Comparison of ENCODE assay signal across 1 cellular context in the genomic region with DNA sequence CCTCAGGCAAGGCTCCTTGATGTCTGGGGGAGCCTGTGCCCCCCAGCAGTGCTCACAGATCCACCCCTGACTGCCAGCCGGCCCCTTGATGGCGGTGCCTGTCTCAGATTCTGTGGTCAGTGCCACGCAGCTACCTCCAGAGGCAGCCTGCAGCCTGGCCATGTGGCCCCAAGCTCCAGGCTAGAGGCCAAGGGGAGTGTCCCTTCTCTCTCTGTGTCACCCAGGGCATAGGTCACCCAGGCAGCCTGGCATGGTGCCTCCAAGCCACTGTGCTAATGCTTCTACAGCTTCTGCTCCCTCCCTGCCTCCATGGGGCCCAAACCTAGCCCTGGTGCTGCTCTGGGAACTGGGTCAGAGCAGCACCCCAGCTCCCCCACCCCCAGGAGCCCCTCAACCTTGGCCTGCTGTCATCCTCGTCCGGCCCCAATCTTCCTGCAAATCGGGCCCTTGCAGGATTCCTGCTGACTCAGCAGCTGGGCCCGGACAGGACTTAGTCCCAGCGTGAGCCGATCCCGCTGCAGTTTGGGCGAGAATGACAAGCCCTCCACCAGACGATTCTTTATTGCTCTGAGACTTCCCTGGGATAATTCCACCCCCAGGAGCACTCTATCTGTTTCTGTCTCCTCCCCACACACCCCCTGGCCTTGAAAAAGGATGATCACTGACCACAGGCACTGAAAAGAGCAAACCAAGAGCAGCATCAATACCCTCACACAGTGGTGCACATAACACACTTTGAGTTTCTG.
TF ChIP-seq lines count a peak whose summit lies in the region.

No MANE protein-coding gene starts in this region.

TF ChIP-seq in HepG2, 621 proteins besides CTCF, POLR2A, EP300 and RAD21 (continued from another document and continues in another):
- TF ChIP-seq, protein P1, sequence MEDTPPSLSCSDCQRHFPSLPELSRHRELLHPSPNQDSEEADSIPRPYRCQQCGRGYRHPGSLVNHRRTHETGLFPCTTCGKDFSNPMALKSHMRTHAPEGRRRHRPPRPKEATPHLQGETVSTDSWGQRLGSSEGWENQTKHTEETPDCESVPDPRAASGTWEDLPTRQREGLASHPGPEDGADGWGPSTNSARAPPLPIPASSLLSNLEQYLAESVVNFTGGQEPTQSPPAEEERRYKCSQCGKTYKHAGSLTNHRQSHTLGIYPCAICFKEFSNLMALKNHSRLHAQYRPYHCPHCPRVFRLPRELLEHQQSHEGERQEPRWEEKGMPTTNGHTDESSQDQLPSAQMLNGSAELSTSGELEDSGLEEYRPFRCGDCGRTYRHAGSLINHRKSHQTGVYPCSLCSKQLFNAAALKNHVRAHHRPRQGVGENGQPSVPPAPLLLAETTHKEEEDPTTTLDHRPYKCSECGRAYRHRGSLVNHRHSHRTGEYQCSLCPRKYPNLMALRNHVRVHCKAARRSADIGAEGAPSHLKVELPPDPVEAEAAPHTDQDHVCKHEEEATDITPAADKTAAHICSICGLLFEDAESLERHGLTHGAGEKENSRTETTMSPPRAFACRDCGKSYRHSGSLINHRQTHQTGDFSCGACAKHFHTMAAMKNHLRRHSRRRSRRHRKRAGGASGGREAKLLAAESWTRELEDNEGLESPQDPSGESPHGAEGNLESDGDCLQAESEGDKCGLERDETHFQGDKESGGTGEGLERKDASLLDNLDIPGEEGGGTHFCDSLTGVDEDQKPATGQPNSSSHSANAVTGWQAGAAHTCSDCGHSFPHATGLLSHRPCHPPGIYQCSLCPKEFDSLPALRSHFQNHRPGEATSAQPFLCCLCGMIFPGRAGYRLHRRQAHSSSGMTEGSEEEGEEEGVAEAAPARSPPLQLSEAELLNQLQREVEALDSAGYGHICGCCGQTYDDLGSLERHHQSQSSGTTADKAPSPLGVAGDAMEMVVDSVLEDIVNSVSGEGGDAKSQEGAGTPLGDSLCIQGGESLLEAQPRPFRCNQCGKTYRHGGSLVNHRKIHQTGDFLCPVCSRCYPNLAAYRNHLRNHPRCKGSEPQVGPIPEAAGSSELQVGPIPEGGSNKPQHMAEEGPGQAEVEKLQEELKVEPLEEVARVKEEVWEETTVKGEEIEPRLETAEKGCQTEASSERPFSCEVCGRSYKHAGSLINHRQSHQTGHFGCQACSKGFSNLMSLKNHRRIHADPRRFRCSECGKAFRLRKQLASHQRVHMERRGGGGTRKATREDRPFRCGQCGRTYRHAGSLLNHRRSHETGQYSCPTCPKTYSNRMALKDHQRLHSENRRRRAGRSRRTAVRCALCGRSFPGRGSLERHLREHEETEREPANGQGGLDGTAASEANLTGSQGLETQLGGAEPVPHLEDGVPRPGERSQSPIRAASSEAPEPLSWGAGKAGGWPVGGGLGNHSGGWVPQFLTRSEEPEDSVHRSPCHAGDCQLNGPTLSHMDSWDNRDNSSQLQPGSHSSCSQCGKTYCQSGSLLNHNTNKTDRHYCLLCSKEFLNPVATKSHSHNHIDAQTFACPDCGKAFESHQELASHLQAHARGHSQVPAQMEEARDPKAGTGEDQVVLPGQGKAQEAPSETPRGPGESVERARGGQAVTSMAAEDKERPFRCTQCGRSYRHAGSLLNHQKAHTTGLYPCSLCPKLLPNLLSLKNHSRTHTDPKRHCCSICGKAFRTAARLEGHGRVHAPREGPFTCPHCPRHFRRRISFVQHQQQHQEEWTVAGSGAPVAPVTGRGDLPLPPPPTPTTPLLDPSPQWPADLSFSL (CRISPR knock-in tag; IDR thresholded peaks at IDR 0.05), result no peak
- TF ChIP-seq ZNF670 (CRISPR knock-in tag; IDR thresholded peaks at IDR 0.05; ENCODE audit: borderline replicate concordance) (0 out of 2 replicates have a peak, but pooled peaks have one; percentile 56), TEAD3 (CRISPR knock-in tag; optimal IDR thresholded peaks at IDR 0.05; ENCODE audit: borderline replicate concordance) (no peak), RFXAP (CRISPR knock-in tag; IDR thresholded peaks at IDR 0.05; ENCODE audit: borderline replicate concordance) (peak; percentile 37; the same call in 1 of the 2 replicates), GPN1 (CRISPR knock-in tag; IDR thresholded peaks at IDR 0.05; ENCODE audit: borderline replicate concordance) (no peak), NFKBIZ (CRISPR knock-in tag; IDR thresholded peaks at IDR 0.05) (no peak), SMAD3 (CRISPR knock-in tag; IDR thresholded peaks at IDR 0.05) (no peak), HNF4A (CRISPR knock-in tag; IDR thresholded peaks at IDR 0.05) (no peak; the same call in 1 of the 2 replicates), ZBTB8A (CRISPR knock-in tag; IDR thresholded peaks at IDR 0.05; ENCODE audit: borderline replicate concordance, low read depth) (no peak), ZNF296 (CRISPR knock-in tag; conservative IDR thresholded peaks at IDR 0.05) (peak; percentile 74; the same call in 1 of the 2 replicates), ELF3 (CRISPR knock-in tag; IDR thresholded peaks at IDR 0.05) (no peak), ZNF225 (CRISPR knock-in tag; IDR thresholded peaks at IDR 0.05) (no peak), NR2F1 (CRISPR knock-in tag; IDR thresholded peaks at IDR 0.05) (peak; percentile 72 to 85), ZFYVE20 (CRISPR knock-in tag; IDR thresholded peaks at IDR 0.05; ENCODE audit: borderline replicate concordance, low read depth) (no peak), SPEN (CRISPR knock-in tag; IDR thresholded peaks at IDR 0.05; ENCODE audit: low read depth) (peak; percentile 67), BRCA1 (CRISPR knock-in tag; IDR thresholded peaks at IDR 0.05) (no peak), RCOR2 (CRISPR knock-in tag; IDR thresholded peaks at IDR 0.05) (peak; percentile 49; the same call in 1 of the 2 replicates), ZNF3 (CRISPR knock-in tag; IDR thresholded peaks at IDR 0.05) (no peak), CBX2 (IDR thresholded peaks at IDR 0.05; ENCODE audit: low read depth, low read length) (no peak), CBX2 (CRISPR knock-in tag; IDR thresholded peaks at IDR 0.05; ENCODE audit: low read depth) (no peak), ZNF644 (CRISPR knock-in tag; IDR thresholded peaks at IDR 0.05; ENCODE audit: low read depth) (0 out of 2 replicates have a peak, but pooled peaks have one; percentile 37), DNMT3B (CRISPR knock-in tag; conservative IDR thresholded peaks at IDR 0.05) (no peak), ZNF383 (CRISPR knock-in tag; IDR thresholded peaks at IDR 0.05; ENCODE audit: borderline replicate concordance) (no peak), ZFP62 (CRISPR knock-in tag; IDR thresholded peaks at IDR 0.05) (no peak), ATF7 (IDR thresholded peaks at IDR 0.05) (no peak), ATF7 (CRISPR knock-in tag; IDR thresholded peaks at IDR 0.05) (no peak), YEATS4 (CRISPR knock-in tag; IDR thresholded peaks at IDR 0.05; ENCODE audit: borderline replicate concordance) (peak; percentile 63; the same call in 1 of the 2 replicates), NFIC (IDR thresholded peaks at IDR 0.05; ENCODE audit: low read length) (no peak)
- TF ChIP-seq, protein P2, sequence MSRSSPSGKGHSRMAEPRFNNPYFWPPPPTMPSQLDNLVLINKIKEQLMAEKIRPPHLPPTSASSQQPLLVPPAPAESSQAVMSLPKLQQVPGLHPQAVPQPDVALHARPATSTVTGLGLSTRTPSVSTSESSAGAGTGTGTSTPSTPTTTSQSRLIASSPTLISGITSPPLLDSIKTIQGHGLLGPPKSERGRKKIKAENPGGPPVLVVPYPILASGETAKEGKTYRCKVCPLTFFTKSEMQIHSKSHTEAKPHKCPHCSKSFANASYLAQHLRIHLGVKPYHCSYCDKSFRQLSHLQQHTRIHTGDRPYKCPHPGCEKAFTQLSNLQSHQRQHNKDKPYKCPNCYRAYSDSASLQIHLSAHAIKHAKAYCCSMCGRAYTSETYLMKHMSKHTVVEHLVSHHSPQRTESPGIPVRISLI (CRISPR knock-in tag; IDR thresholded peaks at IDR 0.05; ENCODE audit: borderline replicate concordance), result no peak
- TF ChIP-seq, protein P3, sequence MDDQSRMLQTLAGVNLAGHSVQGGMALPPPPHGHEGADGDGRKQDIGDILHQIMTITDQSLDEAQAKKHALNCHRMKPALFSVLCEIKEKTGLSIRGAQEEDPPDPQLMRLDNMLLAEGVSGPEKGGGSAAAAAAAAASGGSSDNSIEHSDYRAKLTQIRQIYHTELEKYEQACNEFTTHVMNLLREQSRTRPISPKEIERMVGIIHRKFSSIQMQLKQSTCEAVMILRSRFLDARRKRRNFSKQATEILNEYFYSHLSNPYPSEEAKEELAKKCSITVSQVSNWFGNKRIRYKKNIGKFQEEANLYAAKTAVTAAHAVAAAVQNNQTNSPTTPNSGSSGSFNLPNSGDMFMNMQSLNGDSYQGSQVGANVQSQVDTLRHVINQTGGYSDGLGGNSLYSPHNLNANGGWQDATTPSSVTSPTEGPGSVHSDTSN (CRISPR knock-in tag; IDR thresholded peaks at IDR 0.05; ENCODE audit: borderline replicate concordance), result no peak
- TF ChIP-seq, protein P4, sequence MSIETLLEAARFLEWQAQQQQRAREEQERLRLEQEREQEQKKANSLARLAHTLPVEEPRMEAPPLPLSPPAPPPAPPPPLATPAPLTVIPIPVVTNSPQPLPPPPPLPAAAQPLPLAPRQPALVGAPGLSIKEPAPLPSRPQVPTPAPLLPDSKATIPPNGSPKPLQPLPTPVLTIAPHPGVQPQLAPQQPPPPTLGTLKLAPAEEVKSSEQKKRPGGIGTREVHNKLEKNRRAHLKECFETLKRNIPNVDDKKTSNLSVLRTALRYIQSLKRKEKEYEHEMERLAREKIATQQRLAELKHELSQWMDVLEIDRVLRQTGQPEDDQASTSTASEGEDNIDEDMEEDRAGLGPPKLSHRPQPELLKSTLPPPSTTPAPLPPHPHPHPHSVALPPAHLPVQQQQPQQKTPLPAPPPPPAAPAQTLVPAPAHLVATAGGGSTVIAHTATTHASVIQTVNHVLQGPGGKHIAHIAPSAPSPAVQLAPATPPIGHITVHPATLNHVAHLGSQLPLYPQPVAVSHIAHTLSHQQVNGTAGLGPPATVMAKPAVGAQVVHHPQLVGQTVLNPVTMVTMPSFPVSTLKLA (IDR thresholded peaks at IDR 0.05), result peak; percentile 27; the same call in 1 of the 2 replicates
- TF ChIP-seq, protein P5, sequence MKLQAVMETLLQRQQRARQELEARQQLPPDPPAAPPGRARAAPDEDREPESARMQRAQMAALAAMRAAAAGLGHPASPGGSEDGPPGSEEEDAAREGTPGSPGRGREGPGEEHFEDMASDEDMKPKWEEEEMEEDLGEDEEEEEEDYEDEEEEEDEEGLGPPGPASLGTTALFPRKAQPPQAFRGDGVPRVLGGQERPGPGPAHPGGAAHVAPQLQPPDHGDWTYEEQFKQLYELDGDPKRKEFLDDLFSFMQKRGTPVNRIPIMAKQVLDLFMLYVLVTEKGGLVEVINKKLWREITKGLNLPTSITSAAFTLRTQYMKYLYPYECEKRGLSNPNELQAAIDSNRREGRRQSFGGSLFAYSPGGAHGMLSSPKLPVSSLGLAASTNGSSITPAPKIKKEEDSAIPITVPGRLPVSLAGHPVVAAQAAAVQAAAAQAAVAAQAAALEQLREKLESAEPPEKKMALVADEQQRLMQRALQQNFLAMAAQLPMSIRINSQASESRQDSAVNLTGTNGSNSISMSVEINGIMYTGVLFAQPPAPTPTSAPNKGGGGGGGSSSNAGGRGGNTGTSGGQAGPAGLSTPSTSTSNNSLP (IDR thresholded peaks at IDR 0.05; ENCODE audit: low read depth, low read length), result no peak
- TF ChIP-seq, protein P6, sequence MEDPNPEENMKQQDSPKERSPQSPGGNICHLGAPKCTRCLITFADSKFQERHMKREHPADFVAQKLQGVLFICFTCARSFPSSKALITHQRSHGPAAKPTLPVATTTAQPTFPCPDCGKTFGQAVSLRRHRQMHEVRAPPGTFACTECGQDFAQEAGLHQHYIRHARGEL (CRISPR knock-in tag; IDR thresholded peaks at IDR 0.05), result no peak
- TF ChIP-seq, protein P7, sequence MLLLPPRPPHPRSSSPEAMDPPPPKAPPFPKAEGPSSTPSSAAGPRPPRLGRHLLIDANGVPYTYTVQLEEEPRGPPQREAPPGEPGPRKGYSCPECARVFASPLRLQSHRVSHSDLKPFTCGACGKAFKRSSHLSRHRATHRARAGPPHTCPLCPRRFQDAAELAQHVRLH (CRISPR knock-in tag; IDR thresholded peaks at IDR 0.05; ENCODE audit: borderline replicate concordance, low read depth), result peak; percentile 47; the same call in 1 of the 2 replicates
- TF ChIP-seq, protein P8, sequence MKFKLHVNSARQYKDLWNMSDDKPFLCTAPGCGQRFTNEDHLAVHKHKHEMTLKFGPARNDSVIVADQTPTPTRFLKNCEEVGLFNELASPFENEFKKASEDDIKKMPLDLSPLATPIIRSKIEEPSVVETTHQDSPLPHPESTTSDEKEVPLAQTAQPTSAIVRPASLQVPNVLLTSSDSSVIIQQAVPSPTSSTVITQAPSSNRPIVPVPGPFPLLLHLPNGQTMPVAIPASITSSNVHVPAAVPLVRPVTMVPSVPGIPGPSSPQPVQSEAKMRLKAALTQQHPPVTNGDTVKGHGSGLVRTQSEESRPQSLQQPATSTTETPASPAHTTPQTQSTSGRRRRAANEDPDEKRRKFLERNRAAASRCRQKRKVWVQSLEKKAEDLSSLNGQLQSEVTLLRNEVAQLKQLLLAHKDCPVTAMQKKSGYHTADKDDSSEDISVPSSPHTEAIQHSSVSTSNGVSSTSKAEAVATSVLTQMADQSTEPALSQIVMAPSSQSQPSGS (CRISPR knock-in tag; IDR thresholded peaks at IDR 0.05), result no peak
- TF ChIP-seq, protein P9, sequence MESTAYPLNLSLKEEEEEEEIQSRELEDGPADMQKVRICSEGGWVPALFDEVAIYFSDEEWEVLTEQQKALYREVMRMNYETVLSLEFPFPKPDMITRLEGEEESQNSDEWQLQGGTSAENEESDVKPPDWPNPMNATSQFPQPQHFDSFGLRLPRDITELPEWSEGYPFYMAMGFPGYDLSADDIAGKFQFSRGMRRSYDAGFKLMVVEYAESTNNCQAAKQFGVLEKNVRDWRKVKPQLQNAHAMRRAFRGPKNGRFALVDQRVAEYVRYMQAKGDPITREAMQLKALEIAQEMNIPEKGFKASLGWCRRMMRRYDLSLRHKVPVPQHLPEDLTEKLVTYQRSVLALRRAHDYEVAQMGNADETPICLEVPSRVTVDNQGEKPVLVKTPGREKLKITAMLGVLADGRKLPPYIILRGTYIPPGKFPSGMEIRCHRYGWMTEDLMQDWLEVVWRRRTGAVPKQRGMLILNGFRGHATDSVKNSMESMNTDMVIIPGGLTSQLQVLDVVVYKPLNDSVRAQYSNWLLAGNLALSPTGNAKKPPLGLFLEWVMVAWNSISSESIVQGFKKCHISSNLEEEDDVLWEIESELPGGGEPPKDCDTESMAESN (CRISPR knock-in tag; conservative IDR thresholded peaks at IDR 0.05), result 0 out of 2 replicates have a peak, but pooled peaks have one; percentile 32
- TF ChIP-seq, protein P10, sequence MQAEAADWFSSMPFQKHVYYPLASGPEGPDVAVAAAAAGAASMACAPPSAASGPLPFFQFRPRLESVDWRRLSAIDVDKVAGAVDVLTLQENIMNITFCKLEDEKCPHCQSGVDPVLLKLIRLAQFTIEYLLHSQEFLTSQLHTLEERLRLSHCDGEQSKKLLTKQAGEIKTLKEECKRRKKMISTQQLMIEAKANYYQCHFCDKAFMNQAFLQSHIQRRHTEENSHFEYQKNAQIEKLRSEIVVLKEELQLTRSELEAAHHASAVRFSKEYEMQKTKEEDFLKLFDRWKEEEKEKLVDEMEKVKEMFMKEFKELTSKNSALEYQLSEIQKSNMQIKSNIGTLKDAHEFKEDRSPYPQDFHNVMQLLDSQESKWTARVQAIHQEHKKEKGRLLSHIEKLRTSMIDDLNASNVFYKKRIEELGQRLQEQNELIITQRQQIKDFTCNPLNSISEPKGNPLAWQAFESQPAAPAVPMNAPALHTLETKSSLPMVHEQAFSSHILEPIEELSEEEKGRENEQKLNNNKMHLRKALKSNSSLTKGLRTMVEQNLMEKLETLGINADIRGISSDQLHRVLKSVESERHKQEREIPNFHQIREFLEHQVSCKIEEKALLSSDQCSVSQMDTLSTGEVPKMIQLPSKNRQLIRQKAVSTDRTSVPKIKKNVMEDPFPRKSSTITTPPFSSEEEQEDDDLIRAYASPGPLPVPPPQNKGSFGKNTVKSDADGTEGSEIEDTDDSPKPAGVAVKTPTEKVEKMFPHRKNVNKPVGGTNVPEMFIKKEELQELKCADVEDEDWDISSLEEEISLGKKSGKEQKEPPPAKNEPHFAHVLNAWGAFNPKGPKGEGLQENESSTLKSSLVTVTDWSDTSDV (CRISPR knock-in tag; IDR thresholded peaks at IDR 0.05), result 0 out of 2 replicates have a peak, but pooled peaks have one; percentile 83
